Comparison of ENCODE assay signal across 20 cellular contexts in genomic region chr15:57943766-57944165, GRCh38.
DNase-seq lines count a peak whose midpoint lies in the region; ATAC-seq and TF ChIP-seq lines count a peak whose summit lies in the region.
"Had no signal": no experiment of that assay in that cellular context is flagged by ENCODE, and none has a peak within 500 bp of the region (broad histone marks: within the 10 kb centered on the region; RNA-seq: fewer than 3 reads in every experiment).

No MANE protein-coding gene starts in this region.

- no CpG with 5 or more reads among the region's 2 CpGs for WGBS in H9 (ENCODE audit: extremely low coverage, insufficient read length, low lambda C conversion rate)

- H3K18ac ChIP-seq in H9 (ENCODE audit: insufficient read length, low read depth, low read length) = no peak overlapping the region

- no peaks in the 10 kb centered on the region for H3K79me1 ChIP-seq in H9 (ENCODE audit: insufficient read depth, low read depth, low read length, poor library complexity, severe bottlenecking)

- in situ Hi-C loops in brain microvascular endothelial cell (cut with HindIII; ENCODE audit: low pct_ligation_motif_present, low sequenced_read_pairs) = no loop called here

- no peaks in the 10 kb centered on the region for H3K79me2 ChIP-seq in H9 (ENCODE audit: insufficient read depth, low read length)
- no peaks in the 10 kb centered on the region for H3K79me2 ChIP-seq in neural progenitor cell (ENCODE audit: low read depth)

- no peak overlapping the region for H2BK5ac ChIP-seq in H9 (ENCODE audit: insufficient read length, low read length)

- H3K36me3 ChIP-seq in brain microvascular endothelial cell (replicated peaks) (no peaks in the 10 kb centered on the region), neural progenitor cell (no peaks in the 10 kb centered on the region)
- H3K36me3 ChIP-seq: BE2C, BLaER1 had no signal

- H3K9me3 ChIP-seq in H9 (ENCODE audit: control insufficient read depth, low read depth, low read length) (no peaks in the 10 kb centered on the region), neural progenitor cell (ENCODE audit: low read depth) (no peaks in the 10 kb centered on the region)
- H3K9me3 ChIP-seq: BE2C, BLaER1, Caco-2 had no signal

- DNase-seq in H9 = no peak
- no peak for DNase-seq in brain microvascular endothelial cell
- DNase-seq in neural progenitor cell (ENCODE audit: low spot score) = no peak
- no peak for DNase-seq in inferior parietal cortex (ENCODE audit: extremely low spot score)
- no peak for DNase-seq in COLO668 (lab: John Stamatoyannopoulos, UW; ENCODE audit: unreplicated experiment)
- no peak for DNase-seq in SKM-1 (lab: John Stamatoyannopoulos, UW; ENCODE audit: unreplicated experiment)
- DNase-seq: 8988T; ACHN; BE2C; C1 segment of cervical spinal cord; Caco-2; Calu3; CD4-positive, alpha-beta memory T cell; CD4-positive, CD25-positive, alpha-beta regulatory T cell; CD8-positive, alpha-beta memory T cell; DMS79 treated with DMSO at 0.1 percent for 48 hours; GF-D8 had no signal

- H3K4me3 ChIP-seq in brain microvascular endothelial cell (ENCODE audit: low read depth, low read length) (no peak overlapping the region), neural progenitor cell (no peak overlapping the region)
- H3K4me3 ChIP-seq: BLaER1 had no signal

- H3K27me3 Mint-ChIP-seq in H9 (ENCODE audit: low read depth) = no peaks in the 10 kb centered on the region
- H3K27me3 Mint-ChIP-seq in neural progenitor cell (ENCODE audit: insufficient read depth, low read depth) = peaks cover 2% of the 10 kb centered on the region

- no peak overlapping the region for H2AK5ac ChIP-seq in H9 (ENCODE audit: insufficient read length, low read length)

- H3K27ac Mint-ChIP-seq in H9 (no peak overlapping the region), neural progenitor cell (no peak overlapping the region)
- H3K27ac Mint-ChIP-seq: CD14-positive monocyte; CD4-positive, alpha-beta memory T cell; CD4-positive, CD25-positive, alpha-beta regulatory T cell; CD8-positive, alpha-beta memory T cell had no signal

- ATAC-seq in HG03342 (IDR thresholded peaks at IDR 0.05; ENCODE audit: unreplicated experiment) = no peak

- no peak overlapping the region for H4K91ac ChIP-seq in H9 (ENCODE audit: insufficient read length, low read depth, low read length)

- H2BK12ac ChIP-seq in H9 (ENCODE audit: insufficient read length, low read depth, low read length) = no peak overlapping the region

- H3K56ac ChIP-seq in H9 (ENCODE audit: insufficient read length, low read depth, low read length) = no peak overlapping the region

- H3T11ph ChIP-seq in H9 (ENCODE audit: low read length) = no peak overlapping the region

- H3K4me3 Mint-ChIP-seq in H9 (no peak overlapping the region), neural progenitor cell (no peak overlapping the region)
- H3K4me3 Mint-ChIP-seq: CD14-positive monocyte; CD4-positive, alpha-beta memory T cell; CD4-positive, CD25-positive, alpha-beta regulatory T cell; CD8-positive, alpha-beta memory T cell had no signal

- no peak overlapping the region; the same call in 1 of the 2 replicates for H3K14ac ChIP-seq in H9 (ENCODE audit: insufficient read depth, low read length)

- H4K20me1 ChIP-seq in H9 (ENCODE audit: control insufficient read depth, insufficient read depth, insufficient read length) (no peaks in the 10 kb centered on the region), neural progenitor cell (ENCODE audit: low read depth) (no peaks in the 10 kb centered on the region)
- H4K20me1 ChIP-seq: BLaER1 had no signal

- H3K4me1 Mint-ChIP-seq in H9 (peaks cover 0 to 6% of the 10 kb centered on the region in 2 experiments; a peak in 2 of 4 replicates), neural progenitor cell (no peaks in the 10 kb centered on the region)
- H3K4me1 Mint-ChIP-seq: CD14-positive monocyte; CD4-positive, alpha-beta memory T cell; CD4-positive, CD25-positive, alpha-beta regulatory T cell; CD8-positive, alpha-beta memory T cell had no signal

- TF ChIP-seq CTCF in H9 (conservative IDR thresholded peaks at IDR 0.05) (peak; percentile 39; the same call in 1 of the 3 replicates), brain microvascular endothelial cell (IDR thresholded peaks at IDR 0.05; ENCODE audit: low read depth, low read length, missing control alignments) (peak; percentile 15), neural progenitor cell (IDR thresholded peaks at IDR 0.05) (peak; percentile 15)

- no peaks in the 10 kb centered on the region for H3F3A ChIP-seq in neural progenitor cell (ENCODE audit: low read depth)

- H3K4ac ChIP-seq in H9 (ENCODE audit: low read depth, low read length) = no peak overlapping the region

- no peak overlapping the region for H3K27ac ChIP-seq in H9 (ENCODE audit: insufficient read length, low read depth, low read length)
- no peak overlapping the region for H3K27ac ChIP-seq in brain microvascular endothelial cell
- no peak overlapping the region for H3K27ac ChIP-seq in neural progenitor cell
- H3K27ac ChIP-seq: BLaER1 had no signal

- no peak overlapping the region for H4K5ac ChIP-seq in H9 (ENCODE audit: insufficient read length, low read depth, low read length)

- H3K36me3 Mint-ChIP-seq in H9 (ENCODE audit: insufficient read depth in 1 of 3, low read depth in 3 of 3) = no peaks in the 10 kb centered on the region
- H3K36me3 Mint-ChIP-seq in neural progenitor cell = no peaks in the 10 kb centered on the region
- H3K36me3 Mint-ChIP-seq: CD14-positive monocyte; CD4-positive, alpha-beta memory T cell; CD4-positive, CD25-positive, alpha-beta regulatory T cell; CD8-positive, alpha-beta memory T cell had no signal

- no peaks in the 10 kb centered on the region for H3K27me3 ChIP-seq in H9 (ENCODE audit: insufficient read depth, low read length)
- no peaks in the 10 kb centered on the region for H3K27me3 ChIP-seq in brain microvascular endothelial cell (replicated peaks)
- H3K27me3 ChIP-seq in neural progenitor cell = no peaks in the 10 kb centered on the region
- H3K27me3 ChIP-seq: BE2C, BLaER1 had no signal

- H2AFZ ChIP-seq in H9 (ENCODE audit: low read length) (no peak overlapping the region), neural progenitor cell (replicated peaks) (no peak overlapping the region)

- no peak overlapping the region for H3K23ac ChIP-seq in H9 (ENCODE audit: insufficient read length, low read depth, low read length)

- no peak overlapping the region for H3K4me2 ChIP-seq in H9 (ENCODE audit: insufficient read depth, insufficient read length, low read length)
- H3K4me2 ChIP-seq in neural progenitor cell = no peak overlapping the region
- H3K4me2 ChIP-seq: BLaER1 had no signal

- no peaks in the 10 kb centered on the region for H3K23me2 ChIP-seq in H9 (ENCODE audit: insufficient read length, low read depth, low read length, poor library complexity, severe bottlenecking)

- H4K8ac ChIP-seq in H9 (replicated peaks; ENCODE audit: insufficient read length, low read depth, low read length) = no peak overlapping the region

- no peak overlapping the region for H2BK20ac ChIP-seq in H9 (ENCODE audit: low read depth, low read length, poor library complexity, severe bottlenecking)

- H3K9ac ChIP-seq in H9 (ENCODE audit: extremely low read depth, insufficient read length, low read length) (no peak overlapping the region), neural progenitor cell (no peak overlapping the region)
- H3K9ac ChIP-seq: BLaER1 had no signal

- H3K9me3 Mint-ChIP-seq in H9 (no peaks in the 10 kb centered on the region; a peak in 1 of 5 replicates), neural progenitor cell (no peaks in the 10 kb centered on the region)
- H3K9me3 Mint-ChIP-seq: CD8-positive, alpha-beta memory T cell had no signal

- no peak overlapping the region for H2BK120ac ChIP-seq in H9 (ENCODE audit: low read depth, low read length, poor library complexity, severe bottlenecking)

- H2BK15ac ChIP-seq in H9 (ENCODE audit: low read depth, low read length) = no peak overlapping the region

- H3K4me1 ChIP-seq in H9 (ENCODE audit: insufficient read depth, low read length) (no peaks in the 10 kb centered on the region), neural progenitor cell (no peaks in the 10 kb centered on the region)
- H3K4me1 ChIP-seq: BLaER1, Caco-2 had no signal
